Comparison of ENCODE assay signal across 18 cellular contexts in the genomic region with DNA sequence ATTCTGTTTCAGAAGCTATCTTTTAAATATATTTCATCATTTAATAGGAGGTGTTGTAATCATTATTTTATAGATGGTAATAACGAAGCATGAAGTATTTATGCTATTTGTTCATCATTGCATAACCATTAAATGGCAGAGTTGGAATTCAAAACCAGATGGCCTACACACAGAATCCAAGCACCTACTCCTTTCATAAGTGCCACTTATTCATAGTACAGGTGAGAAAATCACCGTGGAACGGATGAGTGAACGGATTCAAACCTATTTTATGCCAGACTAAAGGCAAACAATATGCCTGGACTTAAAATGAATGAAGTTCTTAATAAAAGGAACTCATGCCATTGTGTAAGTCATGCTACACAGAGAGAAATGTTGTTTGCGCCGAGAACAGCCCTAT.
"Had no signal": no experiment of that assay in that cellular context is flagged by ENCODE, and none has a peak within 500 bp of the region (broad histone marks: within the 10 kb centered on the region; RNA-seq: fewer than 3 reads in every experiment).

No MANE protein-coding gene starts in this region.

- H3K36me3 ChIP-seq: gastrocnemius medialis, heart right ventricle, neutrophil, right lobe of liver, tibial artery, upper lobe of left lung, uterus had no signal

- H3K9me3 ChIP-seq: gastrocnemius medialis, neutrophil, psoas muscle, right lobe of liver, tibial artery, upper lobe of left lung, uterus had no signal

- DNase-seq: effector CD8-positive, alpha-beta T cell; gastrocnemius medialis; heart right ventricle; hypothalamus; kidney glomerular epithelial cell; mammary epithelial cell; naive thymus-derived CD4-positive, alpha-beta T cell; nephron progenitor cell; psoas muscle; retina; right lobe of liver; stimulated activated CD4-positive, alpha-beta T cell treated with anti-CD3 and anti-CD28 coated beads, Interleukin-4, amount 100 ng/mL, for 1 hour; stimulated activated CD8-positive, alpha-beta memory T cell treated with anti-CD3 and anti-CD28 coated beads, Interleukin-4, amount 100 ng/mL, for 48 hours; tibial artery; upper lobe of left lung; uterus had no signal

- H3K4me1 ChIP-seq: gastrocnemius medialis, heart right ventricle, psoas muscle, right lobe of liver, tibial artery, upper lobe of left lung, uterus had no signal

- ATAC-seq: gastrocnemius medialis; heart right ventricle; naive thymus-derived CD4-positive, alpha-beta T cell; psoas muscle; right lobe of liver; stimulated activated memory B cell treated with anti-CD40 and anti-IgM and Interleukin-4, amounts not matched to agents 10 μg/mL and 1 μg/mL and 100 μg/mL, for 72 hours had no signal

- H3K27ac ChIP-seq: gastrocnemius medialis, heart right ventricle, neutrophil, psoas muscle, right lobe of liver, tibial artery, upper lobe of left lung, uterus had no signal

- H3K27me3 ChIP-seq: gastrocnemius medialis, heart right ventricle, neutrophil, right lobe of liver, tibial artery, upper lobe of left lung, uterus had no signal

- H3K4me3 ChIP-seq: gastrocnemius medialis, heart right ventricle, psoas muscle, right lobe of liver, tibial artery, upper lobe of left lung, uterus had no signal
